ENCODE assay signal across 13 cellular contexts in the genomic region with DNA sequence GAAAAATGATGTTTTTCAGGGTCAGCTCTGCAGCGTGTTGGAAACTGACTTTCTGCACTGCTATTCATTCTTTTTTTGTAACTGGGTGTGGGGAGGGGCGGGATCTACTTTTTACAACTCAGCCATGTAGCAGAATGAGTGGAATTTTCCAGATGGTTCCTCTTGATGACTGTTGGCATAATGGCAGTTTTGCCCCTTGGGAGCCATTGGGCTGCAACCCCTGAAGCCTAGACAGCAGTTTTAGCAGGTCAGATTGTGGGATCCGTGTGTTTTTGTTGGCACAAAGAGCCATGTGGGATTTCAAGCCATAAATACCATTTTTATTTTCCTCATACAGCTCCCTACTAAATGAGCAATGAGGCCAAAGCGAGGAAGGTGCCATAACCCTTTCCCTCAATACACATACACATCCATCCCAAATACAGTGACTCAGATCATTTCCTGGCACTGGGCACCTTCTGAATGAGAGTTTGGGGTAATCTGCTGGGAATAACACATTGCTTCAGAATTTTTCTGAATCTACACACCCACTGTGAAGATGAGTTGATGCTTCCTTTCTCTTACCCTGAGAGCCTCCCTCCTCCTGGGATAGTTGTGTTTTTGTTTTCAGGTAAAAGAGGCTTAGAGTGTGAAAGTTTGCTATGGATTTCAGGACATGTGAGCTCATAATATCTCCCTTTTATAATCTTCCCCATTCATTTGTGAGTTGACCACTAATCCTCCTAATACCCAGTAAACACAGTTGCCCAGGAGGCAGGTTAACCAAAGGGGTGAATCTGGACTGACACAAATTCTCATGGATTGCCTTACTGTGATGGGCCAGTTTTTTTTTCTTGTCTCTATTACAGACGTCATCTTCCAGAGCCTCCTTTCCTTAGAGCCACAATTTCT. TPM values are rescaled to one million over a fixed set of nuclear protein-coding genes. Genes with fewer than 3 reads are reported as not detected.
A peak's percentile ranks its signal among the peaks of the same experiment; 100 is the strongest.
DNase-seq lines count a peak whose midpoint lies in the region; ATAC-seq and TF ChIP-seq lines count a peak whose summit lies in the region.
"Had no signal": no experiment of that assay in that cellular context is flagged by ENCODE, and none has a peak within 500 bp of the region (broad histone marks: within the 10 kb centered on the region; RNA-seq: fewer than 3 reads in every experiment).

No MANE protein-coding gene starts in this region.

- H3K27ac Mint-ChIP-seq in chondrocyte (ENCODE audit: unreplicated experiment), result peak overlapping the region; percentile 75
- H3K27ac Mint-ChIP-seq in activated CD8-positive, alpha-beta T cell treated with anti-CD3 and anti-CD28 coated beads, Interleukin-2, amount 10 ng/mL, durations not matched to agents 7 days and 5 days, result no peak overlapping the region
- H3K27ac Mint-ChIP-seq: activated CD8-positive, alpha-beta T cell treated with anti-CD3 and anti-CD28 coated beads for 36 hours had no signal

- peaks cover 7 to 16% of the 10 kb centered on the region in 2 donors for H3K4me1 ChIP-seq in left lung
- peaks cover 0 to 4% of the 10 kb centered on the region in 2 donors for H3K4me1 ChIP-seq in uterus

- H3K27ac ChIP-seq in left lung (no peak overlapping the region), uterus (peak overlapping the region; percentile 35 to 55)

- H3K4me3 Mint-ChIP-seq in chondrocyte (ENCODE audit: unreplicated experiment), result no peak overlapping the region
- no peak overlapping the region for H3K4me3 Mint-ChIP-seq in activated CD8-positive, alpha-beta T cell treated with anti-CD3 and anti-CD28 coated beads, Interleukin-2, amount 10 ng/mL, durations not matched to agents 7 days and 5 days
- H3K4me3 Mint-ChIP-seq: activated CD8-positive, alpha-beta T cell treated with anti-CD3 and anti-CD28 coated beads for 36 hours had no signal

- H3K36me3 ChIP-seq in left lung (peaks cover 4 to 54% of the 10 kb centered on the region in 2 donors), uterus (no peaks in the 10 kb centered on the region)

- H3K4me1 Mint-ChIP-seq in chondrocyte (ENCODE audit: low read depth), result peaks cover 71% of the 10 kb centered on the region
- H3K4me1 Mint-ChIP-seq in activated CD8-positive, alpha-beta T cell treated with anti-CD3 and anti-CD28 coated beads, Interleukin-2, amount 10 ng/mL, durations not matched to agents 7 days and 5 days (ENCODE audit: low read depth), result peaks cover 39% of the 10 kb centered on the region

- TF ChIP-seq CTCF in chondrocyte (IDR thresholded peaks at IDR 0.05) (no peak), left lung (IDR thresholded peaks at IDR 0.05) (no peak), uterus (IDR thresholded peaks at IDR 0.05) (no peak)

- H3K9me3 ChIP-seq in left lung (no peaks in the 10 kb centered on the region), uterus (no peaks in the 10 kb centered on the region)

- H3K27me3 ChIP-seq in left lung (no peaks in the 10 kb centered on the region), uterus (no peaks in the 10 kb centered on the region)

- DNase-seq in LoVo (ENCODE audit: low spot score) (peak; percentile 72), chondrocyte (ENCODE audit: low spot score) (no peak), left lung (no peak), uterus (peak; percentile 41 to 50), NCI-H146 (lab: John Stamatoyannopoulos, UW) (no peak), GM19238 (ENCODE audit: insufficient read length, low spot score) (no peak)
- no peak for DNase-seq in activated CD8-positive, alpha-beta T cell treated with anti-CD3 and anti-CD28 coated beads, Interleukin-2, amount 10 ng/mL, durations not matched to agents 7 days and 5 days
- DNase-seq: activated CD8-positive, alpha-beta T cell treated with anti-CD3 and anti-CD28 coated beads for 36 hours; central memory CD4-positive, alpha-beta T cell; KBM-7; stimulated activated CD4-positive, alpha-beta T cell treated with anti-CD3 and anti-CD28 coated beads, Interleukin-2, amount 100 ng/mL, for 24 hours had no signal

- intact Hi-C loops in left lung (cut with DNase I), result no loop called here
- intact Hi-C loops in uterus (cut with DNase I; ENCODE audit: low total_unique reads), result no loop called here

- no peaks in the 10 kb centered on the region for H3K27me3 Mint-ChIP-seq in chondrocyte (ENCODE audit: low read depth)
- H3K27me3 Mint-ChIP-seq in activated CD8-positive, alpha-beta T cell treated with anti-CD3 and anti-CD28 coated beads, Interleukin-2, amount 10 ng/mL, durations not matched to agents 7 days and 5 days (ENCODE audit: low read depth), result peaks cover 6% of the 10 kb centered on the region
- H3K27me3 Mint-ChIP-seq: activated CD8-positive, alpha-beta T cell treated with anti-CD3 and anti-CD28 coated beads for 36 hours had no signal

- peaks cover 24% of the 10 kb centered on the region for H3K36me3 Mint-ChIP-seq in chondrocyte (ENCODE audit: low read depth)
- peaks cover 57% of the 10 kb centered on the region for H3K36me3 Mint-ChIP-seq in activated CD8-positive, alpha-beta T cell treated with anti-CD3 and anti-CD28 coated beads, Interleukin-2, amount 10 ng/mL, durations not matched to agents 7 days and 5 days (ENCODE audit: low read depth)

- CTCF ChIA-PET in activated CD8-positive, alpha-beta T cell treated with anti-CD3 and anti-CD28 coated beads, Interleukin-2, amount 10 ng/mL, durations not matched to agents 7 days and 5 days (lab: Charles Lee), result interaction anchor here (27.4 to 28.9 kb wide), 2 partner anchors 4 to 11 kb away, joined by 1011 read pairs; a partner anchor contains a TSS

- H3K9me3 Mint-ChIP-seq in chondrocyte (ENCODE audit: low read depth), result no peaks in the 10 kb centered on the region
- no peaks in the 10 kb centered on the region for H3K9me3 Mint-ChIP-seq in activated CD8-positive, alpha-beta T cell treated with anti-CD3 and anti-CD28 coated beads, Interleukin-2, amount 10 ng/mL, durations not matched to agents 7 days and 5 days (ENCODE audit: insufficient read depth)
- H3K9me3 Mint-ChIP-seq: activated CD8-positive, alpha-beta T cell treated with anti-CD3 and anti-CD28 coated beads for 36 hours had no signal

- peak; percentile 31 for ATAC-seq in left lung
- no peak for ATAC-seq in activated CD8-positive, alpha-beta T cell treated with anti-CD3 and anti-CD28 coated beads, Interleukin-2, amount 10 ng/mL, durations not matched to agents 7 days and 5 days
- ATAC-seq: activated CD8-positive, alpha-beta T cell treated with anti-CD3 and anti-CD28 coated beads for 36 hours; HCT116; left lobe of liver had no signal

- TF ChIP-seq POLR2A in uterus (IDR thresholded peaks at IDR 0.05), result no peak

- no peak overlapping the region for H3K4me3 ChIP-seq in left lung
- H3K4me3 ChIP-seq in uterus, result no peak overlapping the region

- POLR2A ChIA-PET in activated CD8-positive, alpha-beta T cell treated with anti-CD3 and anti-CD28 coated beads, Interleukin-2, amount 10 ng/mL, durations not matched to agents 7 days and 5 days (lab: Charles Lee), result interaction anchor here (1.9 kb wide), 1 partner anchor 13 kb away, joined by 6 read pairs; a partner anchor contains a TSS

RNA-seq across cellular contexts. Expression of a gene that starts 13.1 kb away (rescaled TPM):
- total RNA-seq in chondrocyte (454 to 578 TPM (median 560 TPM) in 3 replicates), left lung (1,000 to 10,000 TPM; 1,069 to 1,250 TPM), uterus (100 to 1,000 TPM in 1 of 4 donors, 10 to 100 TPM in 3; 21.8 to 189 (median 34.6) TPM)
- total RNA-seq in activated CD8-positive, alpha-beta T cell treated with anti-CD3 and anti-CD28 coated beads, Interleukin-2, amount 10 ng/mL, durations not matched to agents 7 days and 5 days, result 100 to 1,000 TPM; 540 to 571 TPM

RNA-seq across cellular contexts. Expression of a gene that starts 56.3 kb away (rescaled TPM):
- total RNA-seq in chondrocyte, result 546 to 749 TPM (median 741 TPM) in 3 replicates
- 100 to 1,000 TPM; 671 to 868 TPM for total RNA-seq in left lung
- 100 to 1,000 TPM in 3 of 4 donors, 10 to 100 TPM in 1; 14.9 to 321 (median 146) TPM for total RNA-seq in uterus
- total RNA-seq in activated CD8-positive, alpha-beta T cell treated with anti-CD3 and anti-CD28 coated beads, Interleukin-2, amount 10 ng/mL, durations not matched to agents 7 days and 5 days, result 100 to 1,000 TPM; 269 to 293 TPM

Comparison
In these comparisons a context has a peak if more than half of its experiments do, and no peak if none do; other contexts are left out.
1. DNase-seq: peak in LoVo (single experiment) and uterus (2 of 2); none in chondrocyte (single experiment), left lung (0 of 2), activated CD8-positive, alpha-beta T cell treated with anti-CD3 and anti-CD28 coated beads, Interleukin-2, amount 10 ng/mL, durations not matched to agents 7 days and 5 days (single experiment), NCI-H146 (single experiment) and GM19238 (single experiment).
2. H3K27ac ChIP-seq: peak in uterus (2 of 2); none in left lung (0 of 2).